1 cellular context compared by ENCODE assay signal in genomic region chr17:64092111-64092510, GRCh38.
TF ChIP-seq lines count a peak whose summit lies in the region.

No MANE protein-coding gene starts in this region.

TF ChIP-seq in H1, 55 proteins besides CTCF, POLR2A, EP300 and RAD21:
- TF ChIP-seq KDM5A (IDR thresholded peaks at IDR 0.05; ENCODE audit: low read length) (no peak), FOSL1 (IDR thresholded peaks at IDR 0.05; ENCODE audit: insufficient read depth, low read depth, low read length) (no peak), JUND (IDR thresholded peaks at IDR 0.05; ENCODE audit: low read length) (no peak), POU5F1 (IDR thresholded peaks at IDR 0.05; ENCODE audit: low read depth, low read length) (no peak), MAX (IDR thresholded peaks at IDR 0.05) (no peak), KDM4A (IDR thresholded peaks at IDR 0.05; ENCODE audit: low read depth, low read length, severe bottlenecking) (no peak), HDAC2 (IDR thresholded peaks at IDR 0.05; ENCODE audit: borderline replicate concordance in 1 of 2, low read depth in 2 of 2, low read length in 2 of 2) (no peak), USF2 (IDR thresholded peaks at IDR 0.05; ENCODE audit: low read length) (no peak)
TF ChIP-seq in H1: peak in this region for 0.
